ENCODE assay signal across 8 cellular contexts in the genomic region with DNA sequence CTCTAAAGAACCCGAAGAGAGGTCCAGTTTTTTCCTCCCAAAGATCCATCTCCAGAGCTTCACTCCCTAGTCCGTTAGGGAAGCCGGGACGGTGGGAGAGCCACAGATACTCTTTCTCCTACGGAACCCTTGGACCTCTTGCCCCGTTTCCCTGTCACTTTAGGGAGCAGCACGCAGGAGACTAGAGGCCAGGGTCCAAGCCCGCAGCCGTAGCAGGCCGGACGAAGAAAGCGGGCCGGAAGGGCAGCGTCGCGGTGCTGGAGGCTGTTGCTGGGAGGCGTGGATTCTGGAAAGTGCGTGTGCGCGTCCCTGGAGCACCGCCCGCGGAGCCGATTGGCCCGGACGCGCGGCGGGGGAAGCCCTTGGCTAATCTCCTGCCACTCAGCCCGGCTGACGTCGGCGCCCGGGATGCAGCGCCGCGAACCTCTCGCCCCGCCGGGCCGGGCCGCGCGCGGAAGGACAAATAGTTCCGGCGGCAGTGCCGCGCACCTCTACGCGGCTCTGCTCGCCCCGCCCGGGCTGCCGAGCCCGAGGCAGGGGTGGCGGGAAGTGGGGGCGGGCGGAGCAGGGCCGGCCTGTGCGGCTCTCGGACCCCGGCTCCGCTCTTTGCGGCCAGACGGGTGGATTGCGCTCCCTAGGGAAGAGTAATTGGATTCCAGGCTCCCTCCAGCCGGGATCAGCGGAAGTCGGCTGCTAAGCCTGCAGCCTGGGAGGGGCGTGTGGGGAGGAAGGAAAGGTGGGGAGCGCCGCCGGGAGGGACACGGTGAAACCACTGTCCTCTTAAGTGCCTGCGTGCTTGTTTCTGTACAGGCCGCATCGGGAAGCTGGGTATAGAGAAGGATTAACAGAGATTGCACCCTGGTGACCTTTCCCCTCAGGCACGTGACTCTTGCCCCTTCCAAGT. TPM values are rescaled to one million over a fixed set of nuclear protein-coding genes. Genes with fewer than 3 reads are reported as not detected.
DNase-seq lines count a peak whose midpoint lies in the region; ATAC-seq and TF ChIP-seq lines count a peak whose summit lies in the region.

No MANE protein-coding gene starts in this region.

- POLR2A ChIA-PET in T-cell (lab: Charles Lee), result interaction anchor here in 1 of 2 donors (0.7 kb wide), 1 partner anchor 46 kb away, joined by 4 read pairs; no protein-coding TSS in a partner anchor

- peak in 3 of 4 donors; percentile 42 to 92 (median 76) for TF ChIP-seq POLR2A in upper lobe of left lung (IDR thresholded peaks at IDR 0.05)

- H3K9me3 Mint-ChIP-seq in T-cell, result no peaks in the 10 kb centered on the region

- intact Hi-C loops in left ventricle myocardium inferior (cut with micrococcal nuclease) (loop anchor here (5.0 kb wide), 1 partner anchor 35 kb away; no protein-coding TSS in a partner anchor), posterior vena cava (cut with DNase I) (loop anchor here (1.0 to 10.0 kb wide), 3 partner anchors 31 to 392 kb away; a partner anchor contains a TSS)

- H3K27ac ChIP-seq in left ventricle myocardium inferior (replicated peaks) (peak overlapping the region; percentile 99), upper lobe of left lung (peak overlapping the region; percentile 95 to 98 (median 97))

- peak overlapping the region; percentile 88 to 95 for H3K27ac Mint-ChIP-seq in T-cell

- CTCF ChIA-PET in T-cell (lab: Charles Lee), result no interaction called here

- no peaks in the 10 kb centered on the region for H3K36me3 ChIP-seq in left ventricle myocardium inferior
- H3K36me3 ChIP-seq in upper lobe of left lung, result no peaks in the 10 kb centered on the region

- WGBS in upper lobe of left lung, 2 donors, result 0 to 1% methylated on average over 24 to 33 of the region's 79 CpGs

- peak overlapping the region; percentile 85 to 89 (median 85) for H3K4me3 Mint-ChIP-seq in T-cell

- H3K27me3 ChIP-seq in left ventricle myocardium inferior (ENCODE audit: low read depth), result no peaks in the 10 kb centered on the region
- no peaks in the 10 kb centered on the region for H3K27me3 ChIP-seq in upper lobe of left lung

- TF ChIP-seq CTCF in GM13976 (IDR thresholded peaks at IDR 0.05; ENCODE audit: borderline replicate concordance, control extremely low read depth, extremely low read depth, insufficient read depth, missing control alignments) (no peak), left ventricle myocardium inferior (IDR thresholded peaks at IDR 0.05; ENCODE audit: borderline replicate concordance) (peak; percentile 7), upper lobe of left lung (IDR thresholded peaks at IDR 0.05) (peak in 3 of 6 experiments; percentile 17 to 33 (median 28))

- DNase-seq in GM13976 (ENCODE audit: low spot score) (peak; percentile 90), NCI-H1417 treated with DMSO at 0.1 percent for 48 hours (lab: John Stamatoyannopoulos, UW) (peak; percentile 85), T-cell (peak; percentile 64 to 85 (median 74)), amniotic epithelial cell (ENCODE audit: low read depth) (peak; percentile 94), left ventricle myocardium inferior (peak; percentile 96), posterior vena cava (ENCODE audit: low spot score) (peak; percentile 98), upper lobe of left lung (peak; percentile 95 to 98)

- H3K27me3 Mint-ChIP-seq in T-cell, result no peaks in the 10 kb centered on the region

- no peaks in the 10 kb centered on the region for H3K9me3 ChIP-seq in left ventricle myocardium inferior (replicated peaks)
- H3K9me3 ChIP-seq in upper lobe of left lung, result no peaks in the 10 kb centered on the region

- H3K4me1 Mint-ChIP-seq in T-cell, result peaks cover 24 to 31% (median 26%) of the 10 kb centered on the region in 3 donors

- H3K4me1 ChIP-seq in left ventricle myocardium inferior (peaks cover 28% of the 10 kb centered on the region), upper lobe of left lung (peaks cover 8 to 21% (median 10%) of the 10 kb centered on the region in 4 donors)

- no peaks in the 10 kb centered on the region for H3K36me3 Mint-ChIP-seq in T-cell

- ATAC-seq in HG02798 (IDR thresholded peaks at IDR 0.05; ENCODE audit: poor library complexity, unreplicated experiment), result peak; percentile 93
- ATAC-seq in T-cell (replicated peaks in 1 of 4), result peak; percentile 84 to 94 (median 86)
- peak; percentile 97 to 98 for ATAC-seq in upper lobe of left lung (ENCODE audit: low FRiP score in 2 of 2)

- peak overlapping the region; percentile 78 for H3K4me3 ChIP-seq in left ventricle myocardium inferior
- H3K4me3 ChIP-seq in upper lobe of left lung, result peak overlapping the region; percentile 58 to 71 (median 64)

- in situ Hi-C loops in GM13976 (cut with MboI; ENCODE audit: low sequenced_read_pairs, unreplicated experiment), result no loop called here

- TF ChIP-seq EP300 in upper lobe of left lung (IDR thresholded peaks at IDR 0.05), result peak in 1 of 4 donors; percentile 7

RNA-seq across cellular contexts. Expression of a gene that starts 31.3 kb away (rescaled TPM):
- total RNA-seq in T-cell, result 10 to 100 TPM; 68.0 to 94.3 (median 83.0) TPM
- total RNA-seq in left ventricle myocardium inferior, result 52.1 TPM
- total RNA-seq in posterior vena cava, result 100 to 1,000 TPM in 1 of 2 donors, 10 to 100 TPM in 1; 95.2 to 102 TPM
- 100 to 1,000 TPM in 4 of 6 donors, 10 to 100 TPM in 2; 74.5 to 257 (median 103) TPM for total RNA-seq in upper lobe of left lung

Comparison
In these comparisons a context has a peak if more than half of its experiments do, and no peak if none do; other contexts are left out.
1. Peak in every context shown above with its lines: DNase-seq, ATAC-seq, H3K4me3 ChIP-seq and H3K27ac ChIP-seq.